ENCODE assay signal across 22 cellular contexts in genomic region chr3:48407542-48408099, GRCh38. TPM values are rescaled to one million over a fixed set of nuclear protein-coding genes. Genes with fewer than 3 reads are reported as not detected.
DNase-seq lines count a peak whose midpoint lies in the region; ATAC-seq and TF ChIP-seq lines count a peak whose summit lies in the region.
"Had no signal": no experiment of that assay in that cellular context is flagged by ENCODE, and none has a peak within 500 bp of the region (broad histone marks: within the 10 kb centered on the region; RNA-seq: fewer than 3 reads in every experiment).

No MANE protein-coding gene starts in this region.

- peak overlapping the region in 3 of 4 donors; percentile 10 to 89 (median 46) for H3K27ac ChIP-seq in sigmoid colon
- H3K27ac ChIP-seq: C4-2B, upper lobe of right lung had no signal

- no peak for TF ChIP-seq CTCF in sigmoid colon (IDR thresholded peaks at IDR 0.05)

- ATAC-seq in GM19395 (IDR thresholded peaks at IDR 0.05; ENCODE audit: unreplicated experiment) (no peak), GM19351 (IDR thresholded peaks at IDR 0.05; ENCODE audit: unreplicated experiment) (no peak)
- ATAC-seq: upper lobe of right lung had no signal

- DNase-seq in activated T-cell treated with anti-CD3 and anti-CD28 coated beads, Interleukin-2, amount 50 U/mL, for 1 hour = peak; percentile 6
- no peak for DNase-seq in activated T-cell treated with anti-CD3 and anti-CD28 coated beads for 4 hours
- DNase-seq in GM19240 (ENCODE audit: insufficient read length, low spot score) = peak; percentile 0
- peak; percentile 15 for DNase-seq in epidermal melanocyte (ENCODE audit: insufficient read length, low spot score)
- peak; percentile 54 for DNase-seq in sigmoid colon
- DNase-seq in COLO829 (ENCODE audit: low spot score) = no peak
- DNase-seq: KBM-7; kidney glomerular epithelial cell; mesenchymal stem cell; NCI-H524; retina; SHP77 treated with DMSO at 0.1 percent for 48 hours; stimulated activated naive CD4-positive, alpha-beta T cell treated with Interleukin-2 at 50 U/mL for 16 hours had no signal

- WGBS in sigmoid colon, 2 donors = 90% methylated on average over 8 of the region's 8 CpGs

- TF ChIP-seq POLR2A in sigmoid colon (IDR thresholded peaks at IDR 0.05) = no peak

- no peaks in the 10 kb centered on the region for H3K27me3 ChIP-seq in sigmoid colon
- H3K27me3 ChIP-seq: upper lobe of right lung had no signal

- peaks cover 0 to 14% (median 7%) of the 10 kb centered on the region in 4 donors for H3K4me1 ChIP-seq in sigmoid colon
- H3K4me1 ChIP-seq: HAP-1 had no signal

- no peaks in the 10 kb centered on the region for H3K9me3 ChIP-seq in sigmoid colon
- H3K9me3 ChIP-seq: HAP-1, upper lobe of right lung had no signal

- no peak overlapping the region for H3K4me3 ChIP-seq in sigmoid colon
- H3K4me3 ChIP-seq: HAP-1, upper lobe of right lung had no signal

- intact Hi-C loops in sigmoid colon (cut with DNase I) = loop anchor here (2.0 kb wide), 1 partner anchor 17 kb away; no protein-coding TSS in a partner anchor

- H3K36me3 ChIP-seq in sigmoid colon = peaks cover 35 to 95% (median 70%) of the 10 kb centered on the region in 4 donors

- no peak for TF ChIP-seq EP300 in sigmoid colon (IDR thresholded peaks at IDR 0.05)

RNA-seq across cellular contexts. Expression of gene PLXNB1, which starts 22.3 kb away (rescaled TPM):
- total RNA-seq in sigmoid colon = 100 to 1,000 TPM in 1 of 4 donors, 10 to 100 TPM in 3; 59.9 to 162 (median 79.7) TPM
- polyA plus RNA-seq in sigmoid colon = 10 to 100 TPM; 10.2 to 88.0 (median 10.4) TPM

RNA-seq across cellular contexts. Expression of gene CCDC51, which starts 32.3 kb away (rescaled TPM):
- total RNA-seq in sigmoid colon = 10 to 100 TPM in 3 of 4 donors, 1 to 10 TPM in 1; 9.4 to 22.5 (median 13.1) TPM
- 10 to 100 TPM; 12.7 to 21.6 (median 18.6) TPM for polyA plus RNA-seq in sigmoid colon

RNA-seq across cellular contexts. Expression of gene TMA7, which starts 32.4 kb away (rescaled TPM):
- 100 to 1,000 TPM; 146 to 352 (median 244) TPM for total RNA-seq in sigmoid colon
- polyA plus RNA-seq in sigmoid colon = 100 to 1,000 TPM; 419 to 762 (median 624) TPM

RNA-seq across cellular contexts. Expression of gene FBXW12, which starts 35.6 kb away (rescaled TPM):
- total RNA-seq in sigmoid colon = not detected
- polyA plus RNA-seq in sigmoid colon = not detected
- total RNA-seq: activated T-helper 2 cell treated with anti-CD3 and anti-CD28 coated beads, Interferon-gamma antibody, Interleukin-2, Interleukin-4, amounts not matched to agents 10 μg/mL and 5 μg/mL and 100 μg/mL, durations not matched to agents 14 hours and 24 hours and 36 hours; astrocyte; fibroblast of villous mesenchyme; T-helper 1 cell treated with Interleukin-12 subunit alpha and Interleukin-12 subunit beta and Interleukin-4 antibody, amounts not matched to agents 30 ng/mL and 1 ng/mL, for 36 hours; upper lobe of right lung had no signal

RNA-seq across cellular contexts. Expression of gene ATRIP, which starts 38.9 kb away (rescaled TPM):
- total RNA-seq in sigmoid colon = 1 to 10 TPM; 3.4 to 9.4 (median 5.2) TPM
- 1 to 10 TPM; 1.8 to 6.2 (median 2.4) TPM for polyA plus RNA-seq in sigmoid colon

Comparison
In these comparisons a context has a peak if more than half of its experiments do, and no peak if none do; other contexts are left out.
1. DNase-seq: peak in activated T-cell treated with anti-CD3 and anti-CD28 coated beads, Interleukin-2, amount 50 U/mL, for 1 hour (single experiment), GM19240 (single experiment), epidermal melanocyte (single experiment) and sigmoid colon (single experiment); none in activated T-cell treated with anti-CD3 and anti-CD28 coated beads for 4 hours (single experiment) and COLO829 (single experiment).